In genomic region chr2:129753261-129753660, GRCh38 we compare ENCODE assay signal across 2 cellular contexts.
TF ChIP-seq lines count a peak whose summit lies in the region.

No MANE protein-coding gene starts in this region.

TF ChIP-seq in GM23338, 12 proteins besides CTCF, POLR2A, EP300 and RAD21:
- TF ChIP-seq REST (IDR thresholded peaks at IDR 0.05; ENCODE audit: unreplicated experiment) (no peak), ZNF331 (CRISPR knock-in tag; IDR thresholded peaks at IDR 0.05; ENCODE audit: low read depth) (no peak), ZNF114 (CRISPR knock-in tag; IDR thresholded peaks at IDR 0.05) (no peak), ETS1 (IDR thresholded peaks at IDR 0.05) (no peak), CREB1 (CRISPR knock-in tag; IDR thresholded peaks at IDR 0.05; ENCODE audit: low read depth) (no peak), STAT1 (IDR thresholded peaks at IDR 0.05; ENCODE audit: unreplicated experiment) (no peak), EZH2 (IDR thresholded peaks at IDR 0.05; ENCODE audit: low read depth, unreplicated experiment) (no peak), EZH2phosphoT487 (IDR thresholded peaks at IDR 0.05; ENCODE audit: unreplicated experiment) (no peak), JUNB (IDR thresholded peaks at IDR 0.05; ENCODE audit: unreplicated experiment) (no peak), NANOG (IDR thresholded peaks at IDR 0.05; ENCODE audit: borderline replicate concordance) (no peak), POLR2AphosphoS5 (IDR thresholded peaks at IDR 0.05; ENCODE audit: low read depth) (no peak)
- TF ChIP-seq, protein P1, sequence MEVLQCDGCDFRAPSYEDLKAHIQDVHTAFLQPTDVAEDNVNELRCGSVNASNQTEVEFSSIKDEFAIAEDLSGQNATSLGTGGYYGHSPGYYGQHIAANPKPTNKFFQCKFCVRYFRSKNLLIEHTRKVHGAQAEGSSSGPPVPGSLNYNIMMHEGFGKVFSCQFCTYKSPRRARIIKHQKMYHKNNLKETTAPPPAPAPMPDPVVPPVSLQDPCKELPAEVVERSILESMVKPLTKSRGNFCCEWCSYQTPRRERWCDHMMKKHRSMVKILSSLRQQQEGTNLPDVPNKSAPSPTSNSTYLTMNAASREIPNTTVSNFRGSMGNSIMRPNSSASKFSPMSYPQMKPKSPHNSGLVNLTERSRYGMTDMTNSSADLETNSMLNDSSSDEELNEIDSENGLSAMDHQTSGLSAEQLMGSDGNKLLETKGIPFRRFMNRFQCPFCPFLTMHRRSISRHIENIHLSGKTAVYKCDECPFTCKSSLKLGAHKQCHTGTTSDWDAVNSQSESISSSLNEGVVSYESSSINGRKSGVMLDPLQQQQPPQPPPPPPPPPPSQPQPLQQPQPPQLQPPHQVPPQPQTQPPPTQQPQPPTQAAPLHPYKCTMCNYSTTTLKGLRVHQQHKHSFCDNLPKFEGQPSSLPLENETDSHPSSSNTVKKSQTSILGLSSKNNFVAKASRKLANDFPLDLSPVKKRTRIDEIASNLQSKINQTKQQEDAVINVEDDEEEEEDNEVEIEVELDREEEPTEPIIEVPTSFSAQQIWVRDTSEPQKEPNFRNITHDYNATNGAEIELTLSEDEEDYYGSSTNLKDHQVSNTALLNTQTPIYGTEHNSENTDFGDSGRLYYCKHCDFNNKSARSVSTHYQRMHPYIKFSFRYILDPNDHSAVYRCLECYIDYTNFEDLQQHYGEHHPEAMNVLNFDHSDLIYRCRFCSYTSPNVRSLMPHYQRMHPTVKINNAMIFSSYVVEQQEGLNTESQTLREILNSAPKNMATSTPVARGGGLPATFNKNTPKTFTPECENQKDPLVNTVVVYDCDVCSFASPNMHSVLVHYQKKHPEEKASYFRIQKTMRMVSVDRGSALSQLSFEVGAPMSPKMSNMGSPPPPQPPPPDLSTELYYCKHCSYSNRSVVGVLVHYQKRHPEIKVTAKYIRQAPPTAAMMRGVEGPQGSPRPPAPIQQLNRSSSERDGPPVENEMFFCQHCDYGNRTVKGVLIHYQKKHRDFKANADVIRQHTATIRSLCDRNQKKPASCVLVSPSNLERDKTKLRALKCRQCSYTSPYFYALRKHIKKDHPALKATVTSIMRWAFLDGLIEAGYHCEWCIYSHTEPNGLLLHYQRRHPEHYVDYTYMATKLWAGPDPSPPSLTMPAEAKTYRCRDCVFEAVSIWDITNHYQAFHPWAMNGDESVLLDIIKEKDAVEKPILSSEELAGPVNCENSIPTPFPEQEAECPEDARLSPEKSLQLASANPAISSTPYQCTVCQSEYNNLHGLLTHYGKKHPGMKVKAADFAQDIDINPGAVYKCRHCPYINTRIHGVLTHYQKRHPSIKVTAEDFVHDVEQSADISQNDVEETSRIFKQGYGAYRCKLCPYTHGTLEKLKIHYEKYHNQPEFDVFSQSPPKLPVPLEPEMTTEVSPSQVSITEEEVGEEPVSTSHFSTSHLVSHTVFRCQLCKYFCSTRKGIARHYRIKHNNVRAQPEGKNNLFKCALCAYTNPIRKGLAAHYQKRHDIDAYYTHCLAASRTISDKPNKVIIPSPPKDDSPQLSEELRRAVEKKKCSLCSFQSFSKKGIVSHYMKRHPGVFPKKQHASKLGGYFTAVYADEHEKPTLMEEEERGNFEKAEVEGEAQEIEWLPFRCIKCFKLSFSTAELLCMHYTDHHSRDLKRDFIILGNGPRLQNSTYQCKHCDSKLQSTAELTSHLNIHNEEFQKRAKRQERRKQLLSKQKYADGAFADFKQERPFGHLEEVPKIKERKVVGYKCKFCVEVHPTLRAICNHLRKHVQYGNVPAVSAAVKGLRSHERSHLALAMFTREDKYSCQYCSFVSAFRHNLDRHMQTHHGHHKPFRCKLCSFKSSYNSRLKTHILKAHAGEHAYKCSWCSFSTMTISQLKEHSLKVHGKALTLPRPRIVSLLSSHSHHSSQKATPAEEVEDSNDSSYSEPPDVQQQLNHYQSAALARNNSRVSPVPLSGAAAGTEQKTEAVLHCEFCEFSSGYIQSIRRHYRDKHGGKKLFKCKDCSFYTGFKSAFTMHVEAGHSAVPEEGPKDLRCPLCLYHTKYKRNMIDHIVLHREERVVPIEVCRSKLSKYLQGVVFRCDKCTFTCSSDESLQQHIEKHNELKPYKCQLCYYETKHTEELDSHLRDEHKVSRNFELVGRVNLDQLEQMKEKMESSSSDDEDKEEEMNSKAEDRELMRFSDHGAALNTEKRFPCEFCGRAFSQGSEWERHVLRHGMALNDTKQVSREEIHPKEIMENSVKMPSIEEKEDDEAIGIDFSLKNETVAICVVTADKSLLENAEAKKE (CRISPR knock-in tag; IDR thresholded peaks at IDR 0.05), result no peak
TF ChIP-seq in GM23338: peak in this region for 0.

TF ChIP-seq in H1, 55 proteins besides CTCF, POLR2A, EP300 and RAD21:
- TF ChIP-seq MAFK (IDR thresholded peaks at IDR 0.05; ENCODE audit: low read depth, low read length) (no peak), RBBP5 (IDR thresholded peaks at IDR 0.05; ENCODE audit: borderline replicate concordance, low read depth, low read length) (no peak), YY1 (IDR thresholded peaks at IDR 0.05; ENCODE audit: low read depth, low read length) (no peak), SIX5 (IDR thresholded peaks at IDR 0.05; ENCODE audit: low read depth, low read length) (no peak), CTBP2 (IDR thresholded peaks at IDR 0.05; ENCODE audit: borderline replicate concordance, insufficient read depth, insufficient read length, low read length) (no peak), RXRA (IDR thresholded peaks at IDR 0.05; ENCODE audit: insufficient read depth, low read depth, low read length) (no peak), SRF (IDR thresholded peaks at IDR 0.05; ENCODE audit: low read depth, low read length) (no peak), EZH2 (IDR thresholded peaks at IDR 0.05; ENCODE audit: low read depth, low read length, severe bottlenecking) (no peak), POLR2AphosphoS5 (IDR thresholded peaks at IDR 0.05; ENCODE audit: low read depth, low read length) (no peak), CHD2 (IDR thresholded peaks at IDR 0.05; ENCODE audit: low read length) (no peak), GABPA (IDR thresholded peaks at IDR 0.05; ENCODE audit: borderline replicate concordance, insufficient read depth, low read length) (no peak), CHD1 (IDR thresholded peaks at IDR 0.05; ENCODE audit: low read depth, low read length) (no peak), USF2 (IDR thresholded peaks at IDR 0.05; ENCODE audit: low read length) (no peak)
